Comparison of ENCODE assay signal across 17 cellular contexts in genomic region chr7:4709187-4709586, GRCh38.
"Had no signal": no experiment of that assay in that cellular context is flagged by ENCODE, and none has a peak within 500 bp of the region (broad histone marks: within the 10 kb centered on the region; RNA-seq: fewer than 3 reads in every experiment).

No MANE protein-coding gene starts in this region.

- H3K4me3 ChIP-seq: colonic mucosa, gastrocnemius medialis, lower lobe of right lung, spleen, tibial nerve had no signal

- H3K9me3 Mint-ChIP-seq: activated naive CD4-positive, alpha-beta T cell treated with anti-CD3 and anti-CD28 coated beads, Interleukin-2, amount 50 U/mL, for 72 hours; activated T-cell treated with anti-CD3 and anti-CD28 coated beads, Interleukin-2, amount 50 U/mL, for 24 hours; naive thymus-derived CD8-positive, alpha-beta T cell had no signal

- H3K27ac Mint-ChIP-seq: activated CD8-positive, alpha-beta memory T cell treated with anti-CD3 and anti-CD28 coated beads, Interleukin-2, amount 10 ng/mL, durations not matched to agents 7 days and 5 days; activated naive CD4-positive, alpha-beta T cell treated with anti-CD3 and anti-CD28 coated beads, Interleukin-2, amount 50 U/mL, for 72 hours had no signal

- H3K36me3 ChIP-seq: colonic mucosa, gastrocnemius medialis, lower lobe of right lung had no signal

- H3K27me3 ChIP-seq: colonic mucosa, gastrocnemius medialis, spleen, tibial nerve had no signal

- H3K27me3 Mint-ChIP-seq: activated CD8-positive, alpha-beta memory T cell treated with anti-CD3 and anti-CD28 coated beads, Interleukin-2, amount 10 ng/mL, durations not matched to agents 7 days and 5 days; activated T-cell treated with anti-CD3 and anti-CD28 coated beads, Interleukin-2, amount 50 U/mL, for 24 hours; naive thymus-derived CD8-positive, alpha-beta T cell; stimulated activated naive B cell treated with anti-CD40 and anti-IgM and Interleukin-4, amounts not matched to agents 10 μg/mL and 1 μg/mL and 100 μg/mL, for 72 hours had no signal

- H3K4me3 Mint-ChIP-seq: activated CD8-positive, alpha-beta memory T cell treated with anti-CD3 and anti-CD28 coated beads, Interleukin-2, amount 10 ng/mL, durations not matched to agents 7 days and 5 days; activated T-cell treated with anti-CD3 and anti-CD28 coated beads, Interleukin-2, amount 50 U/mL, for 24 hours; stimulated activated naive B cell treated with anti-CD40 and anti-IgM and Interleukin-4, amounts not matched to agents 10 μg/mL and 1 μg/mL and 100 μg/mL, for 72 hours had no signal

- H3K9me3 ChIP-seq: colonic mucosa, gastrocnemius medialis, lower lobe of right lung, spleen, tibial nerve had no signal

- FAIRE-seq: bronchial epithelial cell had no signal

- H3K27ac ChIP-seq: colonic mucosa, lower lobe of right lung, spleen, tibial nerve had no signal

- DNase-seq: activated CD4-positive, alpha-beta T cell treated with anti-CD3 and anti-CD28 coated beads, Interleukin-2, amount 50 U/mL, for 4 hours; activated CD4-positive, CD25-positive, alpha-beta regulatory T cell treated with anti-CD3 and anti-CD28 coated beads, Interleukin-2, amount 50 U/mL, for 72 hours; activated CD8-positive, alpha-beta memory T cell treated with anti-CD3 and anti-CD28 coated beads, Interleukin-2, amount 10 ng/mL, durations not matched to agents 7 days and 5 days; activated effector memory CD4-positive, alpha-beta T cell treated with anti-CD3 and anti-CD28 coated beads, Interleukin-2, amount 50 U/mL, for 16 hours; activated T-cell treated with anti-CD3 and anti-CD28 coated beads, Interleukin-2, amount 50 U/mL, for 24 hours; amniotic stem cell; colonic mucosa; gastrocnemius medialis; lower lobe of right lung; naive thymus-derived CD8-positive, alpha-beta T cell; SIG-M5; spleen; stimulated activated CD4-positive, alpha-beta T cell treated with anti-CD3 and anti-CD28 coated beads, Interleukin-1b, Interleukin-23, amount 100 ng/mL, for 48 hours; stimulated activated naive B cell treated with anti-CD40 and anti-IgM and Interleukin-4, amounts not matched to agents 10 μg/mL and 1 μg/mL and 100 μg/mL, for 72 hours had no signal
